In genomic region chr17:44329516-44329915, GRCh38 we compare ENCODE assay signal across 3 cellular contexts. TPM values are rescaled to one million over a fixed set of nuclear protein-coding genes. Genes with fewer than 3 reads are reported as not detected.
"Had no signal": no experiment of that assay in that cellular context is flagged by ENCODE, and none has a peak within 500 bp of the region (broad histone marks: within the 10 kb centered on the region; RNA-seq: fewer than 3 reads in every experiment).

No MANE protein-coding gene starts in this region.

RNA-seq across cellular contexts. Expression of gene RUNDC3A, which starts 21.1 kb away (rescaled TPM):
- total RNA-seq: activated CD4-positive, alpha-beta memory T cell treated with anti-CD3 and anti-CD28 coated beads for 36 hours had no signal

RNA-seq across cellular contexts. Expression of gene FAM171A2, which starts 34.1 kb away (rescaled TPM):
- total RNA-seq: T-helper 1 cell treated with Interleukin-12 subunit alpha and Interleukin-12 subunit beta and Interleukin-4 antibody, amounts not matched to agents 30 ng/mL and 1 ng/mL, for 36 hours had no signal

RNA-seq across cellular contexts. Expression of gene ITGA2B, which starts 59.9 kb away (rescaled TPM):
- total RNA-seq: activated B cell treated with CpG ODN at 0.5 μM for 24 hours had no signal
